Comparison of ENCODE assay signal across 10 cellular contexts in genomic region chr17:56297142-56297541, GRCh38.
DNase-seq lines count a peak whose midpoint lies in the region; ATAC-seq and TF ChIP-seq lines count a peak whose summit lies in the region.
"Had no signal": no experiment of that assay in that cellular context is flagged by ENCODE, and none has a peak within 500 bp of the region (broad histone marks: within the 10 kb centered on the region; RNA-seq: fewer than 3 reads in every experiment).

No MANE protein-coding gene starts in this region.

- TF ChIP-seq POLR2A in IMR-90 (IDR thresholded peaks at IDR 0.05; ENCODE audit: low read depth, low read length), result no peak

- no peak overlapping the region; the same call in 1 of the 2 replicates for H3K56ac ChIP-seq in IMR-90 (ENCODE audit: extremely low read depth, insufficient read depth, low read length)

- peak overlapping the region; percentile 48 for H2BK5ac ChIP-seq in IMR-90 (ENCODE audit: low read depth, low read length, poor library complexity, severe bottlenecking)

- TF ChIP-seq CTCF in AG10803 (conservative IDR thresholded peaks at IDR 0.05; ENCODE audit: low read length) (no peak), IMR-90 (conservative IDR thresholded peaks at IDR 0.05; ENCODE audit: low read depth, low read length) (no peak), type B pancreatic cell (conservative IDR thresholded peaks at IDR 0.05) (no peak)

- no peak overlapping the region for H3K4me3 Mint-ChIP-seq in type B pancreatic cell

- H3K9me3 ChIP-seq in IMR-90 (ENCODE audit: control insufficient read depth, insufficient read depth, low read length), result peaks cover 2% of the 10 kb centered on the region; the same call in 1 of the 2 replicates
- H3K9me3 ChIP-seq: upper lobe of right lung had no signal

- dilution Hi-C loops in IMR-90 (cut with HindIII; ENCODE audit: low sequenced_read_pairs, unreplicated experiment), result no loop called here

- 0 out of 2 replicates have a peak overlapping the region, but pooled peaks have one; percentile 75 for H3K23ac ChIP-seq in IMR-90 (ENCODE audit: low read depth, low read length)

- H2AK5ac ChIP-seq in IMR-90 (ENCODE audit: low read depth, low read length), result no peak overlapping the region

- H3K27me3 Mint-ChIP-seq in type B pancreatic cell, result peaks cover 21% of the 10 kb centered on the region

- peak overlapping the region; percentile 83 for H2BK20ac ChIP-seq in IMR-90 (ENCODE audit: low read depth, low read length)

- H3K9me3 Mint-ChIP-seq in type B pancreatic cell, result no peaks in the 10 kb centered on the region

- no peaks in the 10 kb centered on the region for H3K79me1 ChIP-seq in IMR-90 (ENCODE audit: low read depth in 1 of 2, low read length in 2 of 2)

- no peak overlapping the region for H2AK9ac ChIP-seq in IMR-90 (replicated peaks; ENCODE audit: low read depth, low read length, poor library complexity)

- no peak overlapping the region for H3K27ac Mint-ChIP-seq in type B pancreatic cell

- H3K4me3 ChIP-seq in AG10803 (ENCODE audit: low read length) (no peak overlapping the region), IMR-90 (ENCODE audit: insufficient read depth, low read depth, low read length) (no peak overlapping the region)
- H3K4me3 ChIP-seq: skin epidermis, upper lobe of right lung had no signal

- H4K20me1 ChIP-seq in IMR-90 (ENCODE audit: insufficient read depth, low read length), result no peaks in the 10 kb centered on the region

- peaks cover 7% of the 10 kb centered on the region for H3K4me1 Mint-ChIP-seq in type B pancreatic cell (ENCODE audit: unreplicated experiment)

- H3K9ac ChIP-seq in IMR-90 (ENCODE audit: low read depth, low read length), result peak overlapping the region; percentile 85

- H4K5ac ChIP-seq in IMR-90 (ENCODE audit: low read depth, low read length), result peak overlapping the region; percentile 89

- H4K91ac ChIP-seq in IMR-90 (ENCODE audit: insufficient read depth, low read depth, low read length), result peak overlapping the region; percentile 57

- peak overlapping the region; percentile 69 to 84; a peak in 3 of 4 replicates for H4K8ac ChIP-seq in IMR-90 (ENCODE audit: low read depth in 2 of 2, low read length in 2 of 2)

- ATAC-seq in IMR-90 (ENCODE audit: low read depth), result peak; percentile 79
- ATAC-seq: upper lobe of right lung had no signal

- peak overlapping the region; percentile 81 for H3K4me2 ChIP-seq in IMR-90 (ENCODE audit: low read depth, low read length)

- H3K9me1 ChIP-seq in IMR-90 (ENCODE audit: insufficient read depth, low read length), result no peaks in the 10 kb centered on the region; the same call in 1 of the 2 replicates

- peak overlapping the region; percentile 7; the same call in 1 of the 2 replicates for H3K4ac ChIP-seq in IMR-90 (ENCODE audit: low read depth, low read length)

- intact Hi-C loops in IMR-90 (cut with micrococcal nuclease), result loop anchor here (10.0 kb wide), 1 partner anchor 398 kb away; no protein-coding TSS in a partner anchor

- POLR2A ChIA-PET in IMR-90 (lab: Charles Lee; ENCODE audit: unreplicated experiment), result no interaction called here

- TF ChIP-seq RAD21 in IMR-90 (IDR thresholded peaks at IDR 0.05; ENCODE audit: low read length), result no peak

- DNase-seq in AG10803 (ENCODE audit: low read depth) (peak; percentile 64), IMR-90 (peak; percentile 62), iris pigment epithelial cell (ENCODE audit: low read depth) (peak; percentile 38), amniotic stem cell (lab: John Stamatoyannopoulos, UW) (no peak), cerebellum (ENCODE audit: low spot score) (no peak), COLO829 (ENCODE audit: low spot score) (no peak), type B pancreatic cell (ENCODE audit: extremely low spot score, unreplicated experiment) (no peak)
- DNase-seq in activated CD8-positive, alpha-beta memory T cell treated with anti-CD3 and anti-CD28 coated beads, Interleukin-2, amount 50 U/mL, for 48 hours, result peak; percentile 59
- DNase-seq: upper lobe of right lung had no signal

- no TSS peak for BruUV-seq in IMR-90 (replicated peaks; lab: Mats Ljungman, UMichigan)

- H3K18ac ChIP-seq in IMR-90 (ENCODE audit: low read depth, low read length), result peak overlapping the region; percentile 92; the same call in 1 of the 2 replicates

- in situ Hi-C loops in IMR-90 (cut with MboI; ENCODE audit: low sequenced_read_pairs), result no loop called here

- 17% methylated on average over 1 of the region's 8 CpGs; no CpG with 5 or more reads in 1 of the 2 experiments for WGBS in IMR-90 (ENCODE audit: extremely low coverage in 2 of 2, insufficient read length in 1 of 2), 2 experiments

- H3K36me3 ChIP-seq in IMR-90 (ENCODE audit: control insufficient read depth, insufficient read depth, low read length), result no peaks in the 10 kb centered on the region
- H3K36me3 ChIP-seq: upper lobe of right lung had no signal

- 0 out of 3 replicates have a peak overlapping the region, but pooled peaks have one; percentile 47 for H2BK15ac ChIP-seq in IMR-90 (ENCODE audit: low read depth, low read length)

- peak overlapping the region; percentile 90; the same call in 1 of the 2 replicates for H3K14ac ChIP-seq in IMR-90 (replicated peaks; ENCODE audit: low read depth, low read length)

- peak overlapping the region; percentile 57 for H2AFZ ChIP-seq in IMR-90 (replicated peaks; ENCODE audit: low read length, poor library complexity)

- peak overlapping the region; percentile 81 for H2BK120ac ChIP-seq in IMR-90 (ENCODE audit: low read depth, low read length)

- peaks cover 8% of the 10 kb centered on the region; the same call in 1 of the 2 replicates for H3K4me1 ChIP-seq in IMR-90 (ENCODE audit: control insufficient read depth, insufficient read depth, low read length)
- H3K4me1 ChIP-seq: upper lobe of right lung had no signal

- H3K27ac ChIP-seq in IMR-90 (ENCODE audit: insufficient read depth, low read length), result peak overlapping the region; percentile 64; the same call in 1 of the 2 replicates
- H3K27ac ChIP-seq: upper lobe of right lung had no signal

- H3K27me3 ChIP-seq in IMR-90 (ENCODE audit: control insufficient read depth, insufficient read depth, low read length), result no peaks in the 10 kb centered on the region
- H3K27me3 ChIP-seq: upper lobe of right lung had no signal

- CTCF ChIA-PET in IMR-90 (lab: Yijun Ruan, JAX), result no interaction called here

- H3K36me3 Mint-ChIP-seq in type B pancreatic cell, result no peaks in the 10 kb centered on the region

TF ChIP-seq in IMR-90, 13 proteins besides CTCF, POLR2A, EP300 and RAD21:
- TF ChIP-seq MXI1 (IDR thresholded peaks at IDR 0.05; ENCODE audit: borderline replicate concordance, low read depth, low read length) (no peak), USF2 (IDR thresholded peaks at IDR 0.05; ENCODE audit: low read depth, low read length) (no peak), NFE2L2 (IDR thresholded peaks at IDR 0.05; ENCODE audit: low read depth, low read length) (no peak), BHLHE40 (IDR thresholded peaks at IDR 0.05; ENCODE audit: low read depth, low read length) (peak; percentile 60)

Comparison
In these comparisons a context has a peak if more than half of its experiments do, and no peak if none do; other contexts are left out.
1. DNase-seq: peak in AG10803 (single experiment), IMR-90 (single experiment), activated CD8-positive, alpha-beta memory T cell treated with anti-CD3 and anti-CD28 coated beads, Interleukin-2, amount 50 U/mL, for 48 hours (single experiment) and iris pigment epithelial cell (single experiment); none in amniotic stem cell (single experiment), cerebellum (single experiment), COLO829 (single experiment) and type B pancreatic cell (single experiment).